ENCODE assay signal across 18 cellular contexts in the genomic region with DNA sequence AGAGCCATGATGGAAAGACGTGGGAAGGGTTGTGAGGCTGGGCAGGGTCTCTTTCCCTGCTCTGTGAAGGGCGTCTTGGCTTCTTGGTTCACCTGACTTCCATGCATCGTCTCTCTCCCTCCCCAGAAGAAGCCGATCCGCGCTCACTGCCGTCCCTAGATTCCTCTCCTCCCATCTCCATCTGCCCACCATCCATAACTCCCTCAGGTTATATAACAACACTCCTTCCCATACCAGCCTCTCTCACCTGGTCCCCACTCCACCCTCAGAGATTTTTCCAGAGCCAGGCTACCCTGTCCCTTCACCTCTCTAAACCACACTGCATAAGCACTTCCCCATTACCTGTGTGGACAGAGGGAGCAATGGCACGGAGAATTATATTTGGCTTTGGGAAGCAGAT. TPM values are rescaled to one million over a fixed set of nuclear protein-coding genes. Genes with fewer than 3 reads are reported as not detected.
DNase-seq lines count a peak whose midpoint lies in the region; ATAC-seq and TF ChIP-seq lines count a peak whose summit lies in the region.
"Had no signal": no experiment of that assay in that cellular context is flagged by ENCODE, and none has a peak within 500 bp of the region (broad histone marks: within the 10 kb centered on the region; RNA-seq: fewer than 3 reads in every experiment).

No MANE protein-coding gene starts in this region.

- H3K4me3 ChIP-seq in esophagus muscularis mucosa (no peak overlapping the region), upper lobe of right lung (no peak overlapping the region)
- H3K4me3 ChIP-seq: BLaER1 had no signal

- ATAC-seq in upper lobe of right lung: no peak
- ATAC-seq in HG03354 (IDR thresholded peaks at IDR 0.05; ENCODE audit: poor library complexity, severe bottlenecking, unreplicated experiment): no peak
- ATAC-seq in HG03175 (IDR thresholded peaks at IDR 0.05; ENCODE audit: unreplicated experiment): no peak
- ATAC-seq: CD8-positive, alpha-beta T cell had no signal

- H3K27me3 ChIP-seq in esophagus muscularis mucosa (no peaks in the 10 kb centered on the region), upper lobe of right lung (peaks cover 8% of the 10 kb centered on the region)

- no peak for TF ChIP-seq CTCF in esophagus muscularis mucosa (IDR thresholded peaks at IDR 0.05)
- no peak for TF ChIP-seq CTCF in upper lobe of right lung (IDR thresholded peaks at IDR 0.05)

- TF ChIP-seq POLR2A in esophagus muscularis mucosa (IDR thresholded peaks at IDR 0.05; ENCODE audit: low read depth): no peak

- H3K9me3 ChIP-seq in esophagus muscularis mucosa: no peaks in the 10 kb centered on the region
- no peaks in the 10 kb centered on the region for H3K9me3 ChIP-seq in upper lobe of right lung
- H3K9me3 ChIP-seq: BLaER1 had no signal

- intact Hi-C loops in esophagus muscularis mucosa (cut with DNase I): no loop called here
- intact Hi-C loops in upper lobe of right lung (cut with DNase I): no loop called here

- H3K4me1 ChIP-seq in esophagus muscularis mucosa (peaks cover 23 to 43% (median 35%) of the 10 kb centered on the region in 4 donors), upper lobe of right lung (peaks cover 8% of the 10 kb centered on the region)
- H3K4me1 ChIP-seq: BLaER1 had no signal

- TF ChIP-seq EP300 in esophagus muscularis mucosa (IDR thresholded peaks at IDR 0.05): no peak

- peak; percentile 28 for DNase-seq in activated effector memory CD4-positive, alpha-beta T cell treated with anti-CD3 and anti-CD28 coated beads, Interleukin-2, amount 50 U/mL, for 16 hours
- DNase-seq in activated effector memory CD4-positive, alpha-beta T cell treated with Interleukin-2 at 50 U/mL for 16 hours: no peak
- DNase-seq in esophagus muscularis mucosa (ENCODE audit: extremely low spot score): no peak
- DNase-seq in upper lobe of right lung: peak; percentile 21
- DNase-seq: CD4-positive, CD25-positive, alpha-beta regulatory T cell; CD8-positive, alpha-beta T cell; DMS 273 treated with DMSO at 0.1 percent for 48 hours; DMS79; EL; GF-D8; H7; HCEC 1CT had no signal

- H3K36me3 ChIP-seq in esophagus muscularis mucosa: peaks cover 0 to 16% (median 16%) of the 10 kb centered on the region in 4 donors
- no peaks in the 10 kb centered on the region for H3K36me3 ChIP-seq in upper lobe of right lung
- H3K36me3 ChIP-seq: BLaER1 had no signal

- WGBS in esophagus muscularis mucosa: 87% methylated on average over 8 of the region's 8 CpGs

- peak overlapping the region; percentile 20 to 68 (median 46) for H3K27ac ChIP-seq in esophagus muscularis mucosa (replicated peaks in 1 of 4)
- no peak overlapping the region for H3K27ac ChIP-seq in upper lobe of right lung
- H3K27ac ChIP-seq: 22Rv1, BLaER1, C4-2B had no signal

RNA-seq across cellular contexts. Expression of a gene that starts 6.0 kb away (rescaled TPM):
- 10 to 100 TPM; 25.7 to 57.6 (median 47.5) TPM for total RNA-seq in esophagus muscularis mucosa
- total RNA-seq in upper lobe of right lung: 6.3 TPM
- total RNA-seq: B cell; CD8-positive, alpha-beta T cell had no signal

Comparison
In these comparisons a context has a peak if more than half of its experiments do, and no peak if none do; other contexts are left out.
1. DNase-seq: peak in activated effector memory CD4-positive, alpha-beta T cell treated with anti-CD3 and anti-CD28 coated beads, Interleukin-2, amount 50 U/mL, for 16 hours (single experiment) and upper lobe of right lung (single experiment); none in activated effector memory CD4-positive, alpha-beta T cell treated with Interleukin-2 at 50 U/mL for 16 hours (single experiment) and esophagus muscularis mucosa (single experiment).